ENCODE assay signal across 21 cellular contexts in the genomic region with DNA sequence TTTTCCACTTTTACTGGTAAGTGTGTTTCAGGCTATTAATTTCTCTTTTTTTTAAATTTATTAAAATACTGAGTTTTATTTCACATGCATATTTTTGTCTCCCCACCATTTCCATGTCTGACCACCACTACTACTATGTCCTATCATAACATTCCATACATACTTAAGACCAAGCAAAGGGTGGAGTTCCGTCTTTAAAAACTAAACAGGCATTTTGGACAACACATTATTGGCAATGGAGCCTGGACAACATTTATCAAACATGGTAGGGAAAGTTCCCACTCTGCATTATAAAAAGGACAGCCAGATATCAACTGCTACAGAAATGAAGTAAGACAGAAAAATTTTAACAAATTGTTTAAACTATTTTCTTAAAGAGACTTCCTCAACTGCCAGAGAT.
"Had no signal": no experiment of that assay in that cellular context is flagged by ENCODE, and none has a peak within 500 bp of the region (broad histone marks: within the 10 kb centered on the region; RNA-seq: fewer than 3 reads in every experiment).

No MANE protein-coding gene starts in this region.

- DNase-seq: effector CD4-positive, alpha-beta T cell; endodermal cell; erythroblast; gastrocnemius medialis; heart right ventricle; hypothalamus; islet precursor cell; mammary epithelial cell; naive thymus-derived CD4-positive, alpha-beta T cell; nephron progenitor cell; psoas muscle; retina; right lobe of liver; spleen; stimulated activated CD4-positive, alpha-beta T cell treated with anti-CD3 and anti-CD28 coated beads, Interleukin-15, amount 100 ng/mL, for 24 hours; stimulated activated CD4-positive, alpha-beta T cell treated with anti-CD3 and anti-CD28 coated beads, Interleukin-1b, Interleukin-23, amount 100 ng/mL, for 48 hours; stimulated activated CD4-positive, alpha-beta T cell treated with anti-CD3 and anti-CD28 coated beads, Interleukin-4, amount 100 ng/mL, for 24 hours; tibial artery; upper lobe of left lung had no signal

- ATAC-seq: gastrocnemius medialis; heart right ventricle; left lobe of liver; naive thymus-derived CD4-positive, alpha-beta T cell; psoas muscle; right lobe of liver; stimulated activated memory B cell treated with anti-CD40 and anti-IgM and Interleukin-4, amounts not matched to agents 10 μg/mL and 1 μg/mL and 100 μg/mL, for 72 hours had no signal
